Comparison of ENCODE assay signal across 30 cellular contexts in genomic region chr2:8827729-8828128, GRCh38.
"Had no signal": no experiment of that assay in that cellular context is flagged by ENCODE, and none has a peak within 500 bp of the region (broad histone marks: within the 10 kb centered on the region; RNA-seq: fewer than 3 reads in every experiment).

No MANE protein-coding gene starts in this region.

- ATAC-seq: activated CD4-positive, CD25-positive, alpha-beta regulatory T cell treated with anti-CD3 and anti-CD28 coated beads, Interleukin-2, amount 50 U/mL, for 24 hours; activated naive CD4-positive, alpha-beta T cell treated with anti-CD3 and anti-CD28 coated beads, Interleukin-2, amount 50 U/mL, for 72 hours; activated T-cell treated with anti-CD3 and anti-CD28 coated beads, Interleukin-2, amount 50 U/mL, for 72 hours; esophagus mucosa had no signal

- H3K9me3 Mint-ChIP-seq: activated B cell treated with CpG ODN at 0.5 μM for 24 hours; activated naive CD4-positive, alpha-beta T cell treated with anti-CD3 and anti-CD28 coated beads, Interleukin-2, amount 10 ng/mL, durations not matched to agents 7 days and 5 days; activated naive CD4-positive, alpha-beta T cell treated with anti-CD3 and anti-CD28 coated beads, Interleukin-2, amount 50 U/mL, for 72 hours; activated naive CD8-positive, alpha-beta T cell treated with anti-CD3 and anti-CD28 coated beads, Interleukin-2, amount 10 ng/mL, durations not matched to agents 7 days and 5 days; activated T-cell treated with anti-CD3 and anti-CD28 coated beads, Interleukin-2, amount 50 U/mL, for 24 hours; activated T-cell treated with anti-CD3 and anti-CD28 coated beads, Interleukin-2, amount 50 U/mL, for 72 hours; T-helper 1 cell treated with Interleukin-12 subunit alpha and Interleukin-12 subunit beta and Interleukin-4 antibody, amounts not matched to agents 30 μg/mL and 1 μg/mL, for 36 hours; T-helper 2 cell treated with Interferon-gamma antibody and Interleukin-4, amounts not matched to agents 5 μg/mL and 100 μg/mL, for 36 hours had no signal

- H3K27me3 Mint-ChIP-seq: activated B cell treated with CpG ODN at 0.5 μM for 24 hours; activated naive CD4-positive, alpha-beta T cell treated with anti-CD3 and anti-CD28 coated beads, Interleukin-2, amount 10 ng/mL, durations not matched to agents 7 days and 5 days; activated naive CD8-positive, alpha-beta T cell treated with anti-CD3 and anti-CD28 coated beads, Interleukin-2, amount 10 ng/mL, durations not matched to agents 7 days and 5 days; activated T-cell treated with anti-CD3 and anti-CD28 coated beads, Interleukin-2, amount 50 U/mL, for 24 hours; brain had no signal

- H3K27ac ChIP-seq: ascending aorta, breast epithelium, cardiac muscle cell, epithelial cell of prostate, WERI-Rb-1 had no signal

- DNase-seq: activated B cell treated with CpG ODN at 0.5 μM for 24 hours; activated CD4-positive, alpha-beta T cell treated with anti-CD3 and anti-CD28 coated beads for 48 hours; activated CD4-positive, alpha-beta T cell treated with anti-CD3 and anti-CD28 coated beads, Interleukin-2, amount 50 U/mL, for 1 hour; activated CD4-positive, alpha-beta T cell treated with anti-CD3 and anti-CD28 coated beads, Interleukin-2, amount 50 U/mL, for 48 hours; activated CD8-positive, alpha-beta memory T cell treated with anti-CD3 and anti-CD28 coated beads, Interleukin-2, amount 50 U/mL, for 48 hours; activated gamma-delta T cell; activated naive CD4-positive, alpha-beta T cell; activated naive CD4-positive, alpha-beta T cell treated with anti-CD3 and anti-CD28 coated beads, Interleukin-2, amount 10 ng/mL, durations not matched to agents 7 days and 5 days; activated naive CD8-positive, alpha-beta T cell treated with anti-CD3 and anti-CD28 coated beads, Interleukin-2, amount 10 ng/mL, durations not matched to agents 7 days and 5 days; activated T-cell treated with anti-CD3 and anti-CD28 coated beads for 4 hours; activated T-cell treated with anti-CD3 and anti-CD28 coated beads, Interleukin-2, amount 50 U/mL, for 24 hours; activated T-cell treated with anti-CD3 and anti-CD28 coated beads, Interleukin-2, amount 50 U/mL, for 72 hours; effector CD8-positive, alpha-beta T cell; foreskin fibroblast; head of caudate nucleus; T1000; WERI-Rb-1 had no signal

- H3K9me3 ChIP-seq: ascending aorta, breast epithelium had no signal

- H3K4me3 ChIP-seq: ascending aorta, breast epithelium, cardiac muscle cell had no signal

- H3K27ac Mint-ChIP-seq: activated B cell treated with CpG ODN at 0.5 μM for 24 hours; activated naive CD4-positive, alpha-beta T cell treated with anti-CD3 and anti-CD28 coated beads, Interleukin-2, amount 10 ng/mL, durations not matched to agents 7 days and 5 days; activated naive CD4-positive, alpha-beta T cell treated with anti-CD3 and anti-CD28 coated beads, Interleukin-2, amount 50 U/mL, for 72 hours; activated naive CD8-positive, alpha-beta T cell treated with anti-CD3 and anti-CD28 coated beads, Interleukin-2, amount 10 ng/mL, durations not matched to agents 7 days and 5 days; activated T-cell treated with anti-CD3 and anti-CD28 coated beads, Interleukin-2, amount 50 U/mL, for 24 hours; activated T-cell treated with anti-CD3 and anti-CD28 coated beads, Interleukin-2, amount 50 U/mL, for 72 hours; T-helper 1 cell treated with Interleukin-12 subunit alpha and Interleukin-12 subunit beta and Interleukin-4 antibody, amounts not matched to agents 30 μg/mL and 1 μg/mL, for 36 hours; T-helper 2 cell treated with Interferon-gamma antibody and Interleukin-4, amounts not matched to agents 5 μg/mL and 100 μg/mL, for 36 hours had no signal

- H3K27me3 ChIP-seq: ascending aorta, breast epithelium, cardiac muscle cell had no signal

- FAIRE-seq: colon, endometrium, frontal cortex had no signal

- H3K4me3 Mint-ChIP-seq: activated B cell treated with CpG ODN at 0.5 μM for 24 hours; activated naive CD4-positive, alpha-beta T cell treated with anti-CD3 and anti-CD28 coated beads, Interleukin-2, amount 10 ng/mL, durations not matched to agents 7 days and 5 days; activated naive CD8-positive, alpha-beta T cell treated with anti-CD3 and anti-CD28 coated beads, Interleukin-2, amount 10 ng/mL, durations not matched to agents 7 days and 5 days; activated T-cell treated with anti-CD3 and anti-CD28 coated beads, Interleukin-2, amount 50 U/mL, for 24 hours; activated T-cell treated with anti-CD3 and anti-CD28 coated beads, Interleukin-2, amount 50 U/mL, for 72 hours; brain; T-helper 1 cell treated with Interleukin-12 subunit alpha and Interleukin-12 subunit beta and Interleukin-4 antibody, amounts not matched to agents 30 μg/mL and 1 μg/mL, for 36 hours; T-helper 2 cell treated with Interferon-gamma antibody and Interleukin-4, amounts not matched to agents 5 μg/mL and 100 μg/mL, for 36 hours had no signal

- H3K4me1 ChIP-seq: breast epithelium had no signal
